In the genomic region with DNA sequence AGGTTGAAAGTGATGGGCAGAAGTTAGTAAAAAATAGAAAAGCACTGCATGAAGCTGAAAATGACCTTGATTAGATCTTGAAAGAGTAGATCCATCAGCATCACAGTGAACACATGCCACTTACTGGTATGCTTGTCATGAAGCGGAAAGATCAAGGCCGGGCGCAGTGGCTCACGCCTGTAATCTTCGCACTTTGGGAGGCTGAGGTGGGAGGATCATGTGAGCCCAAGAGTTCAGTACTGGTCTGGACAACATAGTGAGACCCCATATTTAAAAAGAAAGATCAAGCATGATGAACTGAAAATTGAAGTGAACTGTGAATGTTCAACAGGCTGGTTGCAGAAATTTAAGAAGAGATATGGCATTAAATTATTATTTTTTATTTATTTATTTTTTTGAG, we compare ENCODE assay signal across 22 cellular contexts. TPM values are rescaled to one million over a fixed set of nuclear protein-coding genes. Genes with fewer than 3 reads are reported as not detected.
DNase-seq lines count a peak whose midpoint lies in the region; ATAC-seq, FAIRE-seq and TF ChIP-seq lines count a peak whose summit lies in the region.
"Had no signal": no experiment of that assay in that cellular context is flagged by ENCODE, and none has a peak within 500 bp of the region (broad histone marks: within the 10 kb centered on the region; RNA-seq: fewer than 3 reads in every experiment).

No MANE protein-coding gene starts in this region.

- no peaks in the 10 kb centered on the region for H3K9me3 ChIP-seq in A549
- H3K9me3 ChIP-seq in IMR-90 (ENCODE audit: control insufficient read depth, insufficient read depth, low read length): no peaks in the 10 kb centered on the region
- H3K9me3 ChIP-seq: MG63 had no signal

- in situ Hi-C loops in IMR-90 (cut with MboI; ENCODE audit: low sequenced_read_pairs) (no loop called here), brain microvascular endothelial cell (cut with HindIII; ENCODE audit: low pct_ligation_motif_present, low sequenced_read_pairs) (no loop called here)

- POLR2A ChIA-PET in A549 (lab: Yijun Ruan, JAX) (no interaction called here), IMR-90 (lab: Charles Lee; ENCODE audit: unreplicated experiment) (no interaction called here)
- POLR2A ChIA-PET in activated CD4-positive, alpha-beta T cell treated with anti-CD3 and anti-CD28 coated beads, Interleukin-2, amount 10 ng/mL, durations not matched to agents 7 days and 5 days (lab: Charles Lee): no interaction called here

- no peaks in the 10 kb centered on the region for H3K27me3 ChIP-seq in IMR-90 (ENCODE audit: control insufficient read depth, insufficient read depth, low read length)
- no peaks in the 10 kb centered on the region for H3K27me3 ChIP-seq in brain microvascular endothelial cell (replicated peaks)
- H3K27me3 ChIP-seq: BLaER1, MG63 had no signal

- BruUV-seq in IMR-90 (replicated peaks; lab: Mats Ljungman, UMichigan): no TSS peak

- H3K79me1 ChIP-seq in IMR-90 (ENCODE audit: low read depth in 1 of 2, low read length in 2 of 2): peaks cover 23 to 69% of the 10 kb centered on the region in 2 experiments

- H3K27ac ChIP-seq in A549 (peak overlapping the region in 1 of 2 experiments; percentile 13; a peak in 2 of 6 replicates), IMR-90 (ENCODE audit: insufficient read depth, low read length) (peak overlapping the region; percentile 90; the same call in 1 of the 2 replicates), brain microvascular endothelial cell (peak overlapping the region; percentile 57)
- H3K27ac ChIP-seq: BLaER1 had no signal

- peak overlapping the region; percentile 48; the same call in 1 of the 2 replicates for H3K18ac ChIP-seq in IMR-90 (ENCODE audit: low read depth, low read length)

- TF ChIP-seq RAD21 in A549 (conservative IDR thresholded peaks at IDR 0.05 in 1 of 2, IDR thresholded peaks at IDR 0.05 in 1 of 2) (no peak), IMR-90 (IDR thresholded peaks at IDR 0.05; ENCODE audit: low read length) (no peak)

- peaks cover 20% of the 10 kb centered on the region for H3K4me1 ChIP-seq in A549
- H3K4me1 ChIP-seq in IMR-90 (ENCODE audit: control insufficient read depth, insufficient read depth, low read length): peaks cover 10% of the 10 kb centered on the region

- H4K5ac ChIP-seq in IMR-90 (ENCODE audit: low read depth, low read length): no peak overlapping the region

- ATAC-seq in A549 (no peak), IMR-90 (ENCODE audit: low read depth) (no peak), naive B cell (ENCODE audit: low read depth in 2 of 2) (no peak), HG03354 (IDR thresholded peaks at IDR 0.05; ENCODE audit: poor library complexity, severe bottlenecking, unreplicated experiment) (no peak)
- ATAC-seq: CD8-positive, alpha-beta T cell had no signal

- no peak overlapping the region for H2AFZ ChIP-seq in IMR-90 (replicated peaks; ENCODE audit: low read length, poor library complexity)

- FAIRE-seq in A549 (lab: Jason Lieb, UNC) (no peak), HTR-8/SVneo (lab: Jason Lieb, UNC) (no peak)
- FAIRE-seq: GM12892, GM18507 had no signal

- no peak overlapping the region for H3K9ac ChIP-seq in IMR-90 (ENCODE audit: low read depth, low read length)
- H3K9ac ChIP-seq: BLaER1 had no signal

- H3K4me3 Mint-ChIP-seq in naive B cell: no peak overlapping the region
- no peak overlapping the region for H3K4me3 Mint-ChIP-seq in activated CD4-positive, alpha-beta T cell treated with anti-CD3 and anti-CD28 coated beads, Interleukin-2, amount 10 ng/mL, durations not matched to agents 7 days and 5 days
- H3K4me3 Mint-ChIP-seq: CD8-positive, alpha-beta T cell; IgD-negative memory B cell had no signal

- TF ChIP-seq CTCF in A549 (IDR thresholded peaks at IDR 0.05): no peak
- no peak for TF ChIP-seq CTCF in IMR-90 (conservative IDR thresholded peaks at IDR 0.05; ENCODE audit: low read depth, low read length)
- no peak for TF ChIP-seq CTCF in brain microvascular endothelial cell (IDR thresholded peaks at IDR 0.05; ENCODE audit: low read depth, low read length, missing control alignments)

- peak overlapping the region; percentile 82; the same call in 1 of the 2 replicates for H2BK120ac ChIP-seq in IMR-90 (ENCODE audit: low read depth, low read length)

- H3K4me1 Mint-ChIP-seq in naive B cell: peaks cover 32 to 69% (median 50%) of the 10 kb centered on the region in 3 donors
- no peaks in the 10 kb centered on the region for H3K4me1 Mint-ChIP-seq in activated CD4-positive, alpha-beta T cell treated with anti-CD3 and anti-CD28 coated beads, Interleukin-2, amount 10 ng/mL, durations not matched to agents 7 days and 5 days

- H2BK5ac ChIP-seq in IMR-90 (ENCODE audit: low read depth, low read length, poor library complexity, severe bottlenecking): peak overlapping the region; percentile 89

- H3K56ac ChIP-seq in IMR-90 (ENCODE audit: extremely low read depth, insufficient read depth, low read length): no peak overlapping the region

- no peaks in the 10 kb centered on the region for H3K9me3 Mint-ChIP-seq in naive B cell
- peaks cover 2% of the 10 kb centered on the region for H3K9me3 Mint-ChIP-seq in activated CD4-positive, alpha-beta T cell treated with anti-CD3 and anti-CD28 coated beads, Interleukin-2, amount 10 ng/mL, durations not matched to agents 7 days and 5 days
- H3K9me3 Mint-ChIP-seq: CD8-positive, alpha-beta T cell; IgD-negative memory B cell had no signal

- peaks cover 74% of the 10 kb centered on the region for H4K20me1 ChIP-seq in IMR-90 (ENCODE audit: insufficient read depth, low read length)

- no peak overlapping the region; the same call in 1 of the 2 replicates for H3K14ac ChIP-seq in IMR-90 (replicated peaks; ENCODE audit: low read depth, low read length)

- H2BK20ac ChIP-seq in IMR-90 (ENCODE audit: low read depth, low read length): peak overlapping the region; percentile 70; the same call in 1 of the 2 replicates

- H3K9me1 ChIP-seq in IMR-90 (ENCODE audit: insufficient read depth, low read length): peaks cover 18% of the 10 kb centered on the region

- H3K27me3 Mint-ChIP-seq in naive B cell: no peaks in the 10 kb centered on the region
- H3K27me3 Mint-ChIP-seq in activated CD4-positive, alpha-beta T cell treated with anti-CD3 and anti-CD28 coated beads, Interleukin-2, amount 10 ng/mL, durations not matched to agents 7 days and 5 days: no peaks in the 10 kb centered on the region
- H3K27me3 Mint-ChIP-seq: IgD-negative memory B cell had no signal

- TF ChIP-seq EP300 in A549 (IDR thresholded peaks at IDR 0.05): no peak

- peak overlapping the region; percentile 36; the same call in 1 of the 3 replicates for H2BK15ac ChIP-seq in IMR-90 (ENCODE audit: low read depth, low read length)

- TF ChIP-seq POLR2A in A549 (IDR thresholded peaks at IDR 0.05; ENCODE audit: low read length) (no peak), IMR-90 (IDR thresholded peaks at IDR 0.05; ENCODE audit: low read depth, low read length) (no peak)

- no peak overlapping the region for H3K23ac ChIP-seq in IMR-90 (ENCODE audit: low read depth, low read length)

- H3K4me2 ChIP-seq in A549 (peak overlapping the region; percentile 8; the same call in 2 of the 3 replicates), IMR-90 (ENCODE audit: low read depth, low read length) (no peak overlapping the region)

- peaks cover 0 to 5% of the 10 kb centered on the region in 2 donors for H3K36me3 Mint-ChIP-seq in naive B cell
- peaks cover 19% of the 10 kb centered on the region for H3K36me3 Mint-ChIP-seq in activated CD4-positive, alpha-beta T cell treated with anti-CD3 and anti-CD28 coated beads, Interleukin-2, amount 10 ng/mL, durations not matched to agents 7 days and 5 days (ENCODE audit: low read depth)

- H3K36me3 ChIP-seq in IMR-90 (ENCODE audit: control insufficient read depth, insufficient read depth, low read length) (no peaks in the 10 kb centered on the region), brain microvascular endothelial cell (replicated peaks) (no peaks in the 10 kb centered on the region)

- H3K4me3 ChIP-seq in A549 (no peak overlapping the region), IMR-90 (ENCODE audit: insufficient read depth, low read depth, low read length) (no peak overlapping the region), brain microvascular endothelial cell (ENCODE audit: low read depth, low read length) (no peak overlapping the region)
- H3K4me3 ChIP-seq: BLaER1, MG63 had no signal

- H4K8ac ChIP-seq in IMR-90 (ENCODE audit: low read depth in 2 of 2, low read length in 2 of 2): no peak overlapping the region

- H2AK5ac ChIP-seq in IMR-90 (ENCODE audit: low read depth, low read length): peak overlapping the region; percentile 71; the same call in 1 of the 2 replicates

- no peak for DNase-seq in A549 (ENCODE audit: low read depth in 1 of 2, low spot score in 1 of 2)
- DNase-seq in IMR-90: no peak
- no peak for DNase-seq in brain microvascular endothelial cell
- no peak for DNase-seq in naive B cell
- DNase-seq in activated CD4-positive, alpha-beta T cell treated with anti-CD3 and anti-CD28 coated beads, Interleukin-2, amount 10 ng/mL, durations not matched to agents 7 days and 5 days: no peak
- DNase-seq in HTR-8/SVneo (ENCODE audit: insufficient read length, low spot score): no peak
- no peak for DNase-seq in NCI-H69 (lab: John Stamatoyannopoulos, UW)
- DNase-seq: CD8-positive, alpha-beta T cell; Kasumi-1; NCI-H1092 treated with DMSO at 0.1 percent for 48 hours; NCI-H146; NCI-H2081; NCI-H2171 treated with DMSO at 0.1 percent for 48 hours; NCI-H446; NCI-H748 treated with DMSO at 0.1 percent for 48 hours; SIG-M5 had no signal

- peak overlapping the region; percentile 31; the same call in 1 of the 2 replicates for H4K91ac ChIP-seq in IMR-90 (ENCODE audit: insufficient read depth, low read depth, low read length)

- WGBS in A549 (ENCODE audit: missing lambda C conversion rate): 98% methylated on average over 5 of the region's 5 CpGs
- 90% methylated on average over 2 of the region's 5 CpGs; no CpG with 5 or more reads in 1 of the 2 experiments for WGBS in IMR-90 (ENCODE audit: extremely low coverage in 2 of 2, insufficient read length in 1 of 2), 2 experiments

- dilution Hi-C loops in IMR-90 (cut with HindIII; ENCODE audit: low sequenced_read_pairs, unreplicated experiment): no loop called here

- CTCF ChIA-PET in A549 (lab: Yijun Ruan, JAX): no interaction called here
- CTCF ChIA-PET in IMR-90 (lab: Yijun Ruan, JAX): no interaction called here
- CTCF ChIA-PET in activated CD4-positive, alpha-beta T cell treated with anti-CD3 and anti-CD28 coated beads, Interleukin-2, amount 10 ng/mL, durations not matched to agents 7 days and 5 days (lab: Charles Lee): interaction anchor here (0.6 to 0.8 kb wide), 2 partner anchors 12 to 27 kb away, joined by 3 read pairs; no protein-coding TSS in a partner anchor

- H2AK9ac ChIP-seq in IMR-90 (replicated peaks; ENCODE audit: low read depth, low read length, poor library complexity): no peak overlapping the region

- peak overlapping the region; percentile 94 for H3K4ac ChIP-seq in IMR-90 (ENCODE audit: low read depth, low read length)

- peak overlapping the region in 4 of 6 donors; percentile 4 to 59 (median 34) for H3K27ac Mint-ChIP-seq in naive B cell
- no peak overlapping the region for H3K27ac Mint-ChIP-seq in activated CD4-positive, alpha-beta T cell treated with anti-CD3 and anti-CD28 coated beads, Interleukin-2, amount 10 ng/mL, durations not matched to agents 7 days and 5 days
- H3K27ac Mint-ChIP-seq: CD8-positive, alpha-beta T cell had no signal

- intact Hi-C loops in IMR-90 (cut with micrococcal nuclease): loop anchor here (5.0 kb wide), 2 partner anchors 47 to 112 kb away; no protein-coding TSS in a partner anchor

RNA-seq across cellular contexts. Expression of gene LCOR, which starts 18.0 kb away (rescaled TPM):
- 17.6 TPM in 2 replicates for polyA plus RNA-seq in A549 (2011; rRNA removed)
- polyA plus RNA-seq in A549 (2012; cell fraction: cytosol; rRNA removed): 2.2 and 6.9 TPM in 2 replicates
- polyA plus RNA-seq in A549 (2012; cell fraction: nucleus; rRNA removed): 1.3 and 2.9 TPM in 2 replicates
- polyA plus RNA-seq in A549 (2017; fragmentation: RNase III; extraction: RNeasy Plus Mini Kit Qiagen cat#74134 plus additional on column Dnase treatment): 4.8 to 6.9 TPM (median 6.4 TPM) in 3 replicates
- polyA minus RNA-seq in A549 (2011; rRNA and poly(A)+ RNA removed): 35.5 and 41.7 TPM in 2 replicates
- total RNA-seq in IMR-90 (2012; rRNA removed): 25.8 and 36.9 TPM in 2 replicates
- polyA plus RNA-seq in IMR-90 (2012; rRNA removed): 3.4 and 3.7 TPM in 2 replicates
- 0.82 and 1.1 TPM in 2 replicates for polyA plus RNA-seq in IMR-90 (2012; cell fraction: cytosol; rRNA removed)
- polyA plus RNA-seq in IMR-90 (2012; cell fraction: nucleus; rRNA removed; ENCODE audit: low replicate concordance): 2.3 and 6.1 TPM in 2 replicates
- polyA plus RNA-seq in naive B cell (ENCODE audit: low read depth in 6 of 6): 10 to 100 TPM; 26.7 to 68.2 (median 47.2) TPM
- total RNA-seq in activated CD4-positive, alpha-beta T cell treated with anti-CD3 and anti-CD28 coated beads, Interleukin-2, amount 10 ng/mL, durations not matched to agents 7 days and 5 days: 10 to 100 TPM; 31.1 to 32.0 TPM
